ENCODE assay signal across 30 cellular contexts in genomic region chr11:87976009-87976408, GRCh38.
"Had no signal": no experiment of that assay in that cellular context is flagged by ENCODE, and none has a peak within 500 bp of the region (broad histone marks: within the 10 kb centered on the region; RNA-seq: fewer than 3 reads in every experiment).

No MANE protein-coding gene starts in this region.

- ATAC-seq: activated CD4-positive, CD25-positive, alpha-beta regulatory T cell treated with anti-CD3 and anti-CD28 coated beads, Interleukin-2, amount 50 U/mL, for 24 hours; activated naive CD8-positive, alpha-beta T cell treated with anti-CD3 and anti-CD28 coated beads, Interleukin-2, amount 50 U/mL, for 24 hours; body of pancreas; effector memory CD8-positive, alpha-beta T cell; foreskin keratinocyte; gastrocnemius medialis; heart left ventricle had no signal

- H3K27ac Mint-ChIP-seq: activated B cell treated with CpG ODN at 0.5 μM for 24 hours; activated naive CD4-positive, alpha-beta T cell treated with anti-CD3 and anti-CD28 coated beads, Interleukin-2, amount 10 ng/mL, durations not matched to agents 7 days and 5 days; activated naive CD4-positive, alpha-beta T cell treated with anti-CD3 and anti-CD28 coated beads, Interleukin-2, amount 50 U/mL, for 72 hours; activated naive CD8-positive, alpha-beta T cell treated with anti-CD3 and anti-CD28 coated beads, Interleukin-2, amount 50 U/mL, for 24 hours; activated T-cell treated with anti-CD3 and anti-CD28 coated beads, Interleukin-2, amount 50 U/mL, for 24 hours; activated T-cell treated with anti-CD3 and anti-CD28 coated beads, Interleukin-2, amount 50 U/mL, for 72 hours; effector memory CD8-positive, alpha-beta T cell had no signal

- H3K4me1 Mint-ChIP-seq: activated B cell treated with CpG ODN at 0.5 μM for 24 hours; activated naive CD4-positive, alpha-beta T cell treated with anti-CD3 and anti-CD28 coated beads, Interleukin-2, amount 10 ng/mL, durations not matched to agents 7 days and 5 days; activated naive CD8-positive, alpha-beta T cell treated with anti-CD3 and anti-CD28 coated beads, Interleukin-2, amount 50 U/mL, for 24 hours had no signal

- H3K9me3 Mint-ChIP-seq: activated B cell treated with CpG ODN at 0.5 μM for 24 hours; activated naive CD4-positive, alpha-beta T cell treated with anti-CD3 and anti-CD28 coated beads, Interleukin-2, amount 10 ng/mL, durations not matched to agents 7 days and 5 days; activated naive CD4-positive, alpha-beta T cell treated with anti-CD3 and anti-CD28 coated beads, Interleukin-2, amount 50 U/mL, for 72 hours; activated naive CD8-positive, alpha-beta T cell treated with anti-CD3 and anti-CD28 coated beads, Interleukin-2, amount 50 U/mL, for 24 hours; activated T-cell treated with anti-CD3 and anti-CD28 coated beads, Interleukin-2, amount 50 U/mL, for 24 hours; activated T-cell treated with anti-CD3 and anti-CD28 coated beads, Interleukin-2, amount 50 U/mL, for 72 hours; effector memory CD8-positive, alpha-beta T cell had no signal

- DNase-seq: activated B cell treated with CpG ODN at 0.5 μM for 24 hours; activated CD4-positive, alpha-beta T cell treated with anti-CD3 and anti-CD28 coated beads for 48 hours; activated CD4-positive, alpha-beta T cell treated with anti-CD3 and anti-CD28 coated beads, Interleukin-2, amount 50 U/mL, for 1 hour; activated CD4-positive, alpha-beta T cell treated with anti-CD3 and anti-CD28 coated beads, Interleukin-2, amount 50 U/mL, for 48 hours; activated CD8-positive, alpha-beta memory T cell treated with anti-CD3 and anti-CD28 coated beads, Interleukin-2, amount 50 U/mL, for 48 hours; activated gamma-delta T cell; activated naive CD4-positive, alpha-beta T cell; activated naive CD4-positive, alpha-beta T cell treated with anti-CD3 and anti-CD28 coated beads, Interleukin-2, amount 10 ng/mL, durations not matched to agents 7 days and 5 days; activated naive CD8-positive, alpha-beta T cell treated with anti-CD3 and anti-CD28 coated beads, Interleukin-2, amount 50 U/mL, for 24 hours; activated T-cell treated with anti-CD3 and anti-CD28 coated beads for 4 hours; activated T-cell treated with anti-CD3 and anti-CD28 coated beads, Interleukin-2, amount 50 U/mL, for 24 hours; activated T-cell treated with anti-CD3 and anti-CD28 coated beads, Interleukin-2, amount 50 U/mL, for 72 hours; adrenal gland; amygdala; aorta; body of pancreas; caudate nucleus; cortex of kidney; dermis blood vessel endothelial cell; effector CD4-positive, alpha-beta T cell; effector memory CD8-positive, alpha-beta T cell; erythroblast; foreskin keratinocyte; gastrocnemius medialis; glutamatergic neuron; heart left ventricle; hypothalamus; T-helper 2 cell had no signal

- H3K27me3 Mint-ChIP-seq: activated B cell treated with CpG ODN at 0.5 μM for 24 hours; activated T-cell treated with anti-CD3 and anti-CD28 coated beads, Interleukin-2, amount 50 U/mL, for 24 hours had no signal

- H3K4me3 Mint-ChIP-seq: activated B cell treated with CpG ODN at 0.5 μM for 24 hours; activated naive CD4-positive, alpha-beta T cell treated with anti-CD3 and anti-CD28 coated beads, Interleukin-2, amount 10 ng/mL, durations not matched to agents 7 days and 5 days; activated naive CD8-positive, alpha-beta T cell treated with anti-CD3 and anti-CD28 coated beads, Interleukin-2, amount 50 U/mL, for 24 hours; activated T-cell treated with anti-CD3 and anti-CD28 coated beads, Interleukin-2, amount 50 U/mL, for 24 hours; activated T-cell treated with anti-CD3 and anti-CD28 coated beads, Interleukin-2, amount 50 U/mL, for 72 hours; effector memory CD8-positive, alpha-beta T cell had no signal

- H3K36me3 Mint-ChIP-seq: activated naive CD4-positive, alpha-beta T cell treated with anti-CD3 and anti-CD28 coated beads, Interleukin-2, amount 10 ng/mL, durations not matched to agents 7 days and 5 days; activated naive CD4-positive, alpha-beta T cell treated with anti-CD3 and anti-CD28 coated beads, Interleukin-2, amount 50 U/mL, for 72 hours had no signal
